ENCODE assay signal across 17 cellular contexts in the genomic region with DNA sequence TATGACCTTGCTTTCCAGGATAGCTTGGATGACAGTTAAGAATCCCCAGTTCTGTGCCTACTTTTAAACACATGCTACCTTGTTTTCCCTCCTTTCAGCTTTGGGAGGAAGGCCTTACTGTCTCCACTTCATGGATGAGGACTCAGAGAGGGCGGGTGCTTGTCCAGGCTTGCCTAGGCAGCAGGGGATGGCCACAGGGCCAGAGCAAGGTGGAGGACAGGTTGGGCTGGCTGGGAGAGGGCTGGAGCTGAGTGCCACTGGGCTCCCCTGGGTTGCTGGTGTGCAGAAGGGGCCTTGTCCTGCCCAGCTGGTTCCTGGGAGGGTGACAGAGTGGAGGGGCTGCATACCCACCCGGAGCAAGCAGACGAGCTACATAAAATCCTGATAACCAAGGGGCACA.
DNase-seq lines count a peak whose midpoint lies in the region; ATAC-seq and TF ChIP-seq lines count a peak whose summit lies in the region.
"Had no signal": no experiment of that assay in that cellular context is flagged by ENCODE, and none has a peak within 500 bp of the region (broad histone marks: within the 10 kb centered on the region; RNA-seq: fewer than 3 reads in every experiment).

No MANE protein-coding gene starts in this region.

- no peaks in the 10 kb centered on the region for H3K9me2 ChIP-seq in HCT116 (ENCODE audit: insufficient read depth)

- no peaks in the 10 kb centered on the region for H3K36me3 ChIP-seq in HCT116 (ENCODE audit: control insufficient read depth in 1 of 2, insufficient read depth in 2 of 2, low read length in 2 of 2)
- H3K36me3 ChIP-seq: BLaER1, SJCRH30 had no signal

- H3K79me2 ChIP-seq in HCT116 (ENCODE audit: insufficient read depth, low read length), result no peaks in the 10 kb centered on the region

- H3K4me3 ChIP-seq in HCT116 (replicated peaks in 1 of 2; ENCODE audit: low read depth in 1 of 2, low read length in 2 of 2), result no peak overlapping the region
- H3K4me3 ChIP-seq: BLaER1, GM12878, SJCRH30 had no signal

- no TSS peak for BruUV-seq in HCT116 (replicated peaks; lab: Mats Ljungman, UMichigan)

- H3K27ac ChIP-seq in HCT116 (ENCODE audit: low read depth, low read length), result peak overlapping the region; percentile 18; the same call in 1 of the 2 replicates
- H3K27ac ChIP-seq: BLaER1, SJCRH30 had no signal

- H4K20me1 ChIP-seq in HCT116 (ENCODE audit: insufficient read depth), result no peaks in the 10 kb centered on the region

- TF ChIP-seq CTCF in HCT116 (IDR thresholded peaks at IDR 0.05 in 2 of 3, conservative IDR thresholded peaks at IDR 0.05 in 1 of 3; ENCODE audit: borderline replicate concordance in 1 of 3, insufficient read depth in 1 of 3, low read depth in 2 of 3, low read length in 2 of 3), result no peak
- no peak for TF ChIP-seq CTCF in glutamatergic neuron (IDR thresholded peaks at IDR 0.05; ENCODE audit: partially characterized antibody, unreplicated experiment)

- no peak for TF ChIP-seq RAD21 in HCT116 (IDR thresholded peaks at IDR 0.05; ENCODE audit: low read depth)

- no peak overlapping the region for H3K9ac ChIP-seq in HCT116 (ENCODE audit: low read length)
- H3K9ac ChIP-seq: BLaER1 had no signal

- H3K4me2 ChIP-seq in HCT116 (ENCODE audit: low read length), result 0 out of 2 replicates have a peak overlapping the region, but pooled peaks have one; percentile 3
- H3K4me2 ChIP-seq: BLaER1 had no signal

- H3K4me1 Mint-ChIP-seq in T-helper 17 cell (peaks cover 8% of the 10 kb centered on the region), glutamatergic neuron (ENCODE audit: low read depth, unreplicated experiment) (peaks cover 27% of the 10 kb centered on the region)

- ATAC-seq in HCT116, result peak; percentile 41; the same call in 1 of the 2 replicates
- no peak for ATAC-seq in T-helper 17 cell
- ATAC-seq in GM21526 (IDR thresholded peaks at IDR 0.05; ENCODE audit: low FRiP score, unreplicated experiment), result no peak
- no peak for ATAC-seq in GM21447 (IDR thresholded peaks at IDR 0.05; ENCODE audit: unreplicated experiment)
- ATAC-seq: GM12878 had no signal

- H3K27me3 Mint-ChIP-seq in T-helper 17 cell (no peaks in the 10 kb centered on the region), glutamatergic neuron (ENCODE audit: unreplicated experiment) (peaks cover 4% of the 10 kb centered on the region)

- CTCF ChIA-PET in HCT116 (lab: Charles Lee), result no interaction called here

- POLR2A ChIA-PET in HCT116 (lab: Charles Lee), result interaction anchor here (0.6 kb wide), 1 partner anchor 163 kb away, joined by 3 read pairs; no protein-coding TSS in a partner anchor

- no peak overlapping the region for H2AFZ ChIP-seq in HCT116 (ENCODE audit: low read depth, low read length, poor library complexity, severe bottlenecking)

- no peak overlapping the region for H3K4me3 Mint-ChIP-seq in T-helper 17 cell
- no peak overlapping the region for H3K4me3 Mint-ChIP-seq in glutamatergic neuron (ENCODE audit: unreplicated experiment)

- no peaks in the 10 kb centered on the region for H3K27me3 ChIP-seq in HCT116 (ENCODE audit: insufficient read depth, low read length)
- H3K27me3 ChIP-seq: SJCRH30 had no signal

- peaks cover 8 to 18% of the 10 kb centered on the region in 2 experiments; a peak in 3 of 4 replicates for H3K4me1 ChIP-seq in HCT116 (ENCODE audit: control insufficient read depth in 1 of 2, insufficient read depth in 2 of 2, low read length in 2 of 2)

- peak overlapping the region; percentile 53 for H3K27ac Mint-ChIP-seq in T-helper 17 cell
- H3K27ac Mint-ChIP-seq in glutamatergic neuron (ENCODE audit: unreplicated experiment), result peak overlapping the region; percentile 17

- intact Hi-C loops in HCT116 (cut with micrococcal nuclease), result no loop called here

- RAD21 ChIA-PET in HCT116 (lab: Charles Lee; ENCODE audit: low non-redundant PET in 1 of 2, low total read pairs in 2 of 2, uncharacterized antibody in 2 of 2, unreplicated experiment in 2 of 2), result no interaction called here

- peaks cover 12% of the 10 kb centered on the region for H3K9me3 Mint-ChIP-seq in glutamatergic neuron (ENCODE audit: unreplicated experiment)

- H3K9me3 ChIP-seq in HCT116 (ENCODE audit: control insufficient read depth in 1 of 2, insufficient read depth in 1 of 2, low read depth in 1 of 2, low read length in 2 of 2) (no peaks in the 10 kb centered on the region), T-helper 17 cell (ENCODE audit: control insufficient read depth, low read length, poor library complexity, severe bottlenecking) (no peaks in the 10 kb centered on the region)
- H3K9me3 ChIP-seq: BLaER1, SJCRH30 had no signal

- TF ChIP-seq POLR2A in HCT116 (IDR thresholded peaks at IDR 0.05; ENCODE audit: borderline replicate concordance, extremely low read depth, insufficient read depth, insufficient read length), result no peak

- DNase-seq in DMS79 treated with DMSO at 0.1 percent for 48 hours (lab: John Stamatoyannopoulos, UW) (peak; percentile 43), DMS79 (lab: John Stamatoyannopoulos, UW) (no peak), HCT116 (ENCODE audit: low read depth, low spot score) (no peak), T-helper 17 cell (no peak), glutamatergic neuron (no peak)
- DNase-seq in activated effector memory CD4-positive, alpha-beta T cell treated with Interleukin-2 at 50 U/mL for 16 hours, result no peak
- DNase-seq: 8988T, DMS153, HCEC 1CT, NCI-H1436, NCI-H2081 treated with DMSO at 0.1 percent for 48 hours, NCI-H774, SJCRH30 had no signal

- peaks cover 4% of the 10 kb centered on the region for H3K36me3 Mint-ChIP-seq in T-helper 17 cell (ENCODE audit: low read depth)
- peaks cover 8% of the 10 kb centered on the region for H3K36me3 Mint-ChIP-seq in glutamatergic neuron (ENCODE audit: unreplicated experiment)

TF ChIP-seq in HCT116, 20 proteins besides CTCF, POLR2A, EP300 and RAD21:
- TF ChIP-seq ZNF274 (IDR thresholded peaks at IDR 0.05; ENCODE audit: low read depth, low read length) (no peak), ZFX (IDR thresholded peaks at IDR 0.05) (no peak), JUND (IDR thresholded peaks at IDR 0.05) (no peak), EZH2phosphoT487 (IDR thresholded peaks at IDR 0.05; ENCODE audit: borderline replicate concordance) (no peak), SP1 (IDR thresholded peaks at IDR 0.05; ENCODE audit: low read depth) (no peak)
- TF ChIP-seq, protein P1, sequence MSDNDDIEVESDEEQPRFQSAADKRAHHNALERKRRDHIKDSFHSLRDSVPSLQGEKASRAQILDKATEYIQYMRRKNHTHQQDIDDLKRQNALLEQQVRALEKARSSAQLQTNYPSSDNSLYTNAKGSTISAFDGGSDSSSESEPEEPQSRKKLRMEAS (IDR thresholded peaks at IDR 0.05), result no peak
- TF ChIP-seq, protein P2, sequence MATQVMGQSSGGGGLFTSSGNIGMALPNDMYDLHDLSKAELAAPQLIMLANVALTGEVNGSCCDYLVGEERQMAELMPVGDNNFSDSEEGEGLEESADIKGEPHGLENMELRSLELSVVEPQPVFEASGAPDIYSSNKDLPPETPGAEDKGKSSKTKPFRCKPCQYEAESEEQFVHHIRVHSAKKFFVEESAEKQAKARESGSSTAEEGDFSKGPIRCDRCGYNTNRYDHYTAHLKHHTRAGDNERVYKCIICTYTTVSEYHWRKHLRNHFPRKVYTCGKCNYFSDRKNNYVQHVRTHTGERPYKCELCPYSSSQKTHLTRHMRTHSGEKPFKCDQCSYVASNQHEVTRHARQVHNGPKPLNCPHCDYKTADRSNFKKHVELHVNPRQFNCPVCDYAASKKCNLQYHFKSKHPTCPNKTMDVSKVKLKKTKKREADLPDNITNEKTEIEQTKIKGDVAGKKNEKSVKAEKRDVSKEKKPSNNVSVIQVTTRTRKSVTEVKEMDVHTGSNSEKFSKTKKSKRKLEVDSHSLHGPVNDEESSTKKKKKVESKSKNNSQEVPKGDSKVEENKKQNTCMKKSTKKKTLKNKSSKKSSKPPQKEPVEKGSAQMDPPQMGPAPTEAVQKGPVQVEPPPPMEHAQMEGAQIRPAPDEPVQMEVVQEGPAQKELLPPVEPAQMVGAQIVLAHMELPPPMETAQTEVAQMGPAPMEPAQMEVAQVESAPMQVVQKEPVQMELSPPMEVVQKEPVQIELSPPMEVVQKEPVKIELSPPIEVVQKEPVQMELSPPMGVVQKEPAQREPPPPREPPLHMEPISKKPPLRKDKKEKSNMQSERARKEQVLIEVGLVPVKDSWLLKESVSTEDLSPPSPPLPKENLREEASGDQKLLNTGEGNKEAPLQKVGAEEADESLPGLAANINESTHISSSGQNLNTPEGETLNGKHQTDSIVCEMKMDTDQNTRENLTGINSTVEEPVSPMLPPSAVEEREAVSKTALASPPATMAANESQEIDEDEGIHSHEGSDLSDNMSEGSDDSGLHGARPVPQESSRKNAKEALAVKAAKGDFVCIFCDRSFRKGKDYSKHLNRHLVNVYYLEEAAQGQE (IDR thresholded peaks at IDR 0.05; ENCODE audit: low read depth), result no peak
